22 cellular contexts compared by ENCODE assay signal in genomic region chr1:70496181-70496580, GRCh38.
"Had no signal": no experiment of that assay in that cellular context is flagged by ENCODE, and none has a peak within 500 bp of the region (broad histone marks: within the 10 kb centered on the region; RNA-seq: fewer than 3 reads in every experiment).

No MANE protein-coding gene starts in this region.

- H3K9me3 ChIP-seq: heart left ventricle, lower lobe of right lung, ovary, right atrium auricular region, right lobe of liver, stomach, testis, thyroid gland, uterus had no signal

- DNase-seq: heart left ventricle; islet precursor cell; left ventricle myocardium superior; lower lobe of right lung; mammary epithelial cell; mesendoderm; naive thymus-derived CD4-positive, alpha-beta T cell; ovary; right lobe of liver; stimulated activated CD4-positive, alpha-beta T cell treated with anti-CD3 and anti-CD28 coated beads, Interleukin-1b, Interleukin-23, amount 100 ng/mL, for 48 hours; stimulated activated CD4-positive, alpha-beta T cell treated with anti-CD3 and anti-CD28 coated beads, Interleukin-2, amount 100 ng/mL, for 48 hours; stimulated activated naive B cell treated with anti-CD40 and anti-IgM and Interleukin-4, amounts not matched to agents 10 μg/mL and 1 μg/mL and 100 μg/mL, for 72 hours; stimulated activated naive CD8-positive, alpha-beta T cell treated with anti-CD3 and anti-CD28 coated beads, Interleukin-15, Interleukin-2, amounts not matched to agents 100 U/mL and 50 U/mL, for 24 hours; stomach; testis; thyroid gland; trophoblast cell; uterus had no signal

- H3K36me3 ChIP-seq: heart left ventricle, lower lobe of right lung, ovary, right atrium auricular region, right lobe of liver, stomach, thyroid gland, uterus had no signal

- H3K4me3 ChIP-seq: heart left ventricle, lower lobe of right lung, ovary, right atrium auricular region, right lobe of liver, smooth muscle cell, stomach, testis, thyroid gland, uterus had no signal

- H3K4me1 ChIP-seq: heart left ventricle, lower lobe of right lung, right atrium auricular region, right lobe of liver, testis, thyroid gland, uterus had no signal

- H3K27ac ChIP-seq: heart left ventricle, lower lobe of right lung, ovary, right atrium auricular region, right lobe of liver, stomach, testis, thyroid gland, uterus had no signal

- H3K27me3 ChIP-seq: heart left ventricle, ovary, right atrium auricular region, right lobe of liver, stomach, testis, thyroid gland, uterus had no signal

- ATAC-seq: heart left ventricle; left lobe of liver; left ventricle myocardium superior; lower lobe of right lung; naive thymus-derived CD4-positive, alpha-beta T cell; natural killer cell treated with Interleukin-12 subunit alpha and Interleukin-12 subunit beta and Interleukin-15 and Interleukin-18, amount 100 ng/mL, for 72 hours; right lobe of liver; stimulated activated naive B cell treated with anti-CD40 and anti-IgM and Interleukin-4, amounts not matched to agents 10 μg/mL and 1 μg/mL and 100 μg/mL, for 72 hours; stimulated activated naive CD8-positive, alpha-beta T cell treated with anti-CD3 and anti-CD28 coated beads, Interleukin-15, Interleukin-2, amounts not matched to agents 100 U/mL and 50 U/mL, for 24 hours had no signal
